Comparison of ENCODE assay signal across 8 cellular contexts in genomic region chr4:102868153-102868781, GRCh38. TPM values are rescaled to one million over a fixed set of nuclear protein-coding genes. Genes with fewer than 3 reads are reported as not detected.
A peak's percentile ranks its signal among the peaks of the same experiment; 100 is the strongest.
DNase-seq lines count a peak whose midpoint lies in the region; ATAC-seq and TF ChIP-seq lines count a peak whose summit lies in the region.

No MANE protein-coding gene starts in this region.

- peak overlapping the region; percentile 80 to 93 (median 90) for H3K9ac ChIP-seq in BLaER1 treated with 17β-estradiol and CSF1 and Interleukin-3, amounts not matched to agents 10 nM and 100 nM

- H3K4me1 Mint-ChIP-seq in glutamatergic neuron (ENCODE audit: low read depth, unreplicated experiment): no peaks in the 10 kb centered on the region

- peaks cover 0 to 17% (median 9%) of the 10 kb centered on the region in 11 experiments; a peak in 17 of 22 replicates for H3K9me3 ChIP-seq in BLaER1 treated with 17β-estradiol and CSF1 and Interleukin-3, amounts not matched to agents 10 nM and 100 nM (replicated peaks in 1 of 11)
- H3K9me3 ChIP-seq in sigmoid colon: no peaks in the 10 kb centered on the region

- peak overlapping the region; percentile 59 to 78 (median 72) for H3K4me3 ChIP-seq in BLaER1 treated with 17β-estradiol and CSF1 and Interleukin-3, amounts not matched to agents 10 nM and 100 nM
- peak overlapping the region; percentile 55 to 69 (median 67) for H3K4me3 ChIP-seq in sigmoid colon

- no peaks in the 10 kb centered on the region for H3K36me3 Mint-ChIP-seq in glutamatergic neuron (ENCODE audit: unreplicated experiment)

- H3K4me2 ChIP-seq in BLaER1 treated with 17β-estradiol and CSF1 and Interleukin-3, amounts not matched to agents 10 nM and 100 nM: peak overlapping the region; percentile 78 to 91 (median 86)

- H3K4me1 ChIP-seq in BLaER1 treated with 17β-estradiol and CSF1 and Interleukin-3, amounts not matched to agents 10 nM and 100 nM: peaks cover 22 to 61% (median 40%) of the 10 kb centered on the region in 10 experiments
- peaks cover 0 to 24% (median 12%) of the 10 kb centered on the region in 4 donors for H3K4me1 ChIP-seq in sigmoid colon

- DNase-seq in activated CD8-positive, alpha-beta memory T cell treated with anti-CD3 and anti-CD28 coated beads, Interleukin-2, amount 50 U/mL, for 48 hours: peak; percentile 74
- DNase-seq in glutamatergic neuron: peak; percentile 17
- DNase-seq in sigmoid colon: peak; percentile 66
- no peak for DNase-seq in NK-92 treated with Interleukin-12 subunit alpha and Interleukin-12 subunit beta, amount 100 ng/mL, for 24 hours (lab: John Stamatoyannopoulos, UW)
- no peak for DNase-seq in HT-29 (ENCODE audit: low spot score)
- DNase-seq in dermis blood vessel endothelial cell: no peak

- peaks cover under 1% of the 10 kb centered on the region for H3K27me3 Mint-ChIP-seq in glutamatergic neuron (ENCODE audit: unreplicated experiment)

- ATAC-seq in HG02798 (IDR thresholded peaks at IDR 0.05; ENCODE audit: poor library complexity, unreplicated experiment): peak; percentile 51

- peak overlapping the region; percentile 77 to 95 (median 92) for H3K27ac ChIP-seq in BLaER1 treated with 17β-estradiol and CSF1 and Interleukin-3, amounts not matched to agents 10 nM and 100 nM
- peak overlapping the region; percentile 90 to 98 (median 94) for H3K27ac ChIP-seq in sigmoid colon

- intact Hi-C loops in sigmoid colon (cut with DNase I): loop anchor here (2.0 to 10.0 kb wide), 5 partner anchors 107 to 366 kb away; partner anchors contain the start of genes CENPE, MANBA, NFKB1 and SLC9B1

- peak overlapping the region; percentile 88 for H3K4me3 Mint-ChIP-seq in glutamatergic neuron (ENCODE audit: unreplicated experiment)

- H3K27ac Mint-ChIP-seq in glutamatergic neuron (ENCODE audit: unreplicated experiment): peak overlapping the region; percentile 48

- peaks cover 0 to 10% (median 0%) of the 10 kb centered on the region in 11 experiments; a peak in 1 of 22 replicates for H4K20me1 ChIP-seq in BLaER1 treated with 17β-estradiol and CSF1 and Interleukin-3, amounts not matched to agents 10 nM and 100 nM

- no peak for TF ChIP-seq EP300 in sigmoid colon (IDR thresholded peaks at IDR 0.05)

- peaks cover 6 to 28% (median 20%) of the 10 kb centered on the region in 11 experiments for H3K36me3 ChIP-seq in BLaER1 treated with 17β-estradiol and CSF1 and Interleukin-3, amounts not matched to agents 10 nM and 100 nM
- no peaks in the 10 kb centered on the region for H3K36me3 ChIP-seq in sigmoid colon

- TF ChIP-seq POLR2A in sigmoid colon (IDR thresholded peaks at IDR 0.05): peak in 1 of 2 donors; percentile 40

- 10 to 14% methylated on average over 23 of the region's 23 CpGs for WGBS in sigmoid colon, 2 donors

- TF ChIP-seq CTCF in glutamatergic neuron (IDR thresholded peaks at IDR 0.05; ENCODE audit: partially characterized antibody, unreplicated experiment): no peak
- TF ChIP-seq CTCF in sigmoid colon (IDR thresholded peaks at IDR 0.05): no peak

- H3K9me3 Mint-ChIP-seq in glutamatergic neuron (ENCODE audit: unreplicated experiment): peaks cover 3% of the 10 kb centered on the region

- no peaks in the 10 kb centered on the region for H3K27me3 ChIP-seq in BLaER1 treated with 17β-estradiol and CSF1 and Interleukin-3, amounts not matched to agents 10 nM and 100 nM
- no peaks in the 10 kb centered on the region for H3K27me3 ChIP-seq in sigmoid colon

RNA-seq across cellular contexts. Expression of gene CISD2, which starts 0.5 kb away (rescaled TPM):
- 22.7 TPM for total RNA-seq in glutamatergic neuron (ENCODE audit: unreplicated experiment)
- 10 to 100 TPM in 3 of 4 donors, 1 to 10 TPM in 1; 6.5 to 16.5 (median 12.7) TPM for total RNA-seq in sigmoid colon
- 10 to 100 TPM; 27.6 to 31.7 (median 27.8) TPM for polyA plus RNA-seq in sigmoid colon
- total RNA-seq in HT-29 (2014; rRNA removed; shearing (Covaris generic)): 54.6 and 60.2 TPM in 2 replicates
- 22.2 and 23.0 TPM in 2 replicates for total RNA-seq in dermis blood vessel endothelial cell

RNA-seq across cellular contexts. Expression of gene UBE2D3, which starts 40.9 kb away (rescaled TPM):
- total RNA-seq in glutamatergic neuron (ENCODE audit: unreplicated experiment) (261 TPM), sigmoid colon (100 to 1,000 TPM; 273 to 404 (median 305) TPM), dermis blood vessel endothelial cell (313 and 433 TPM in 2 replicates)
- 100 to 1,000 TPM; 206 to 352 (median 348) TPM for polyA plus RNA-seq in sigmoid colon
- total RNA-seq in HT-29 (2014; rRNA removed; shearing (Covaris generic)): 496 and 506 TPM in 2 replicates

Comparison
In these comparisons a context has a peak if more than half of its experiments do, and no peak if none do; other contexts are left out.
1. DNase-seq: peak in activated CD8-positive, alpha-beta memory T cell treated with anti-CD3 and anti-CD28 coated beads, Interleukin-2, amount 50 U/mL, for 48 hours (single experiment), glutamatergic neuron (single experiment) and sigmoid colon (single experiment); none in NK-92 treated with Interleukin-12 subunit alpha and Interleukin-12 subunit beta, amount 100 ng/mL, for 24 hours (single experiment), HT-29 (single experiment) and dermis blood vessel endothelial cell (single experiment).